21 cellular contexts compared by ENCODE assay signal in the genomic region with DNA sequence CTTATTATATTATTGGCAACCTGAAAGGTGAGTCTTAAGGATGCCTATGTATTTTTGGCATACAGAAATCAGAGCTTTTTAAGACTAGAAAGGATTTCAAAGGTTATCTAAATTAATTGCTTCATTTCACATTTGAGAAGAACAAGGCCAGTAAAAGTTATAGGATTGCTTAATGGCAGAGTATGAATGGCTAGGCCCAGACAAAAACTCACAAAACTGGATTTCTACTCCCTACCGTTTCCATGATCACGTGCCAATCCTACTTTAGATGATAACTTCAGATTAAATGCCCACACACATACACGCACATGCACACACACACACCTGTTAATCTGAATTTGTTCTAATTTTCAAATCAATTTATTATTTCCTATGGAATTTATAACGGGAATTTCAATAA. TPM values are rescaled to one million over a fixed set of nuclear protein-coding genes. Genes with fewer than 3 reads are reported as not detected.
DNase-seq lines count a peak whose midpoint lies in the region; ATAC-seq and TF ChIP-seq lines count a peak whose summit lies in the region.
"Had no signal": no experiment of that assay in that cellular context is flagged by ENCODE, and none has a peak within 500 bp of the region (broad histone marks: within the 10 kb centered on the region; RNA-seq: fewer than 3 reads in every experiment).

No MANE protein-coding gene starts in this region.

- DNase-seq in NCI-H748 (lab: John Stamatoyannopoulos, UW; ENCODE audit: unreplicated experiment), result peak; percentile 22
- DNase-seq in NCI-H748 treated with DMSO at 0.1 percent for 48 hours (lab: John Stamatoyannopoulos, UW), result no peak
- DNase-seq in CD8-positive, alpha-beta T cell, result no peak
- no peak for DNase-seq in activated CD8-positive, alpha-beta T cell treated with anti-CD3 and anti-CD28 coated beads for 36 hours
- no peak for DNase-seq in naive thymus-derived CD4-positive, alpha-beta T cell
- no peak for DNase-seq in stimulated activated CD4-positive, alpha-beta T cell treated with anti-CD3 and anti-CD28 coated beads, Interleukin-1b, Interleukin-23, amount 100 ng/mL, for 48 hours
- no peak for DNase-seq in NCI-H187 (lab: John Stamatoyannopoulos, UW)
- no peak for DNase-seq in NK-92 (lab: John Stamatoyannopoulos, UW; ENCODE audit: unreplicated experiment)
- DNase-seq: adrenal gland; glutamatergic neuron; islet precursor cell; KBM-7; NCI-H1092 treated with DMSO at 0.1 percent for 48 hours; NCI-H69; Peyer's patch; stimulated activated naive CD4-positive, alpha-beta T cell had no signal

- no peaks in the 10 kb centered on the region for H3K27me3 Mint-ChIP-seq in CD8-positive, alpha-beta T cell (ENCODE audit: low read depth)
- no peaks in the 10 kb centered on the region for H3K27me3 Mint-ChIP-seq in activated CD8-positive, alpha-beta T cell treated with anti-CD3 and anti-CD28 coated beads for 36 hours
- no peaks in the 10 kb centered on the region for H3K27me3 Mint-ChIP-seq in naive thymus-derived CD4-positive, alpha-beta T cell

- no peaks in the 10 kb centered on the region for H3K27me3 ChIP-seq in CD8-positive, alpha-beta T cell (ENCODE audit: insufficient read depth, low read length)
- no peaks in the 10 kb centered on the region for H3K27me3 ChIP-seq in naive thymus-derived CD4-positive, alpha-beta T cell (ENCODE audit: control insufficient read depth in 2 of 2, insufficient read depth in 2 of 2, low read length in 2 of 2)
- H3K27me3 ChIP-seq: cardiac muscle cell, Peyer's patch had no signal

- H3K9me3 Mint-ChIP-seq in CD8-positive, alpha-beta T cell, result peaks cover 3% of the 10 kb centered on the region
- peaks cover 6% of the 10 kb centered on the region for H3K9me3 Mint-ChIP-seq in activated CD8-positive, alpha-beta T cell treated with anti-CD3 and anti-CD28 coated beads for 36 hours
- peaks cover 0 to 7% (median 2%) of the 10 kb centered on the region in 11 donors for H3K9me3 Mint-ChIP-seq in naive thymus-derived CD4-positive, alpha-beta T cell

- POLR2A ChIA-PET in CD8-positive, alpha-beta T cell (lab: Charles Lee), result interaction anchor here (1.4 to 6.0 kb wide), 2 partner anchors 62 to 123 kb away, joined by 5 to 61 read pairs; no protein-coding TSS in a partner anchor
- POLR2A ChIA-PET in activated CD8-positive, alpha-beta T cell treated with anti-CD3 and anti-CD28 coated beads for 36 hours (lab: Charles Lee), result interaction anchor here (1.8 kb wide), 1 partner anchor 122 kb away, joined by 5 read pairs; the partner anchor contains the start of gene PSMA1
- POLR2A ChIA-PET in naive thymus-derived CD4-positive, alpha-beta T cell (lab: Charles Lee), result interaction anchor here (0.6 to 4.6 kb wide), 7 partner anchors 9 to 124 kb away, joined by 3 to 67 read pairs (median 4); no protein-coding TSS in a partner anchor

- peak overlapping the region; percentile 83 for H3K4me3 Mint-ChIP-seq in CD8-positive, alpha-beta T cell
- peak overlapping the region; percentile 79 for H3K4me3 Mint-ChIP-seq in activated CD8-positive, alpha-beta T cell treated with anti-CD3 and anti-CD28 coated beads for 36 hours
- peak overlapping the region; percentile 85 to 99 (median 92) for H3K4me3 Mint-ChIP-seq in naive thymus-derived CD4-positive, alpha-beta T cell

- peaks cover 26% of the 10 kb centered on the region for H3K36me3 Mint-ChIP-seq in CD8-positive, alpha-beta T cell
- H3K36me3 Mint-ChIP-seq in activated CD8-positive, alpha-beta T cell treated with anti-CD3 and anti-CD28 coated beads for 36 hours (ENCODE audit: low read depth), result peaks cover 63% of the 10 kb centered on the region
- peaks cover 4 to 46% (median 9%) of the 10 kb centered on the region in 5 donors for H3K36me3 Mint-ChIP-seq in naive thymus-derived CD4-positive, alpha-beta T cell

- H3K4me1 ChIP-seq in CD8-positive, alpha-beta T cell (ENCODE audit: insufficient read depth, low read length), result peaks cover 53% of the 10 kb centered on the region
- H3K4me1 ChIP-seq in naive thymus-derived CD4-positive, alpha-beta T cell (ENCODE audit: control insufficient read depth in 2 of 2, insufficient read depth in 2 of 2, low read length in 2 of 2), result peaks cover 26 to 44% of the 10 kb centered on the region in 2 donors

- H3K27ac Mint-ChIP-seq in CD8-positive, alpha-beta T cell, result peak overlapping the region; percentile 34
- H3K27ac Mint-ChIP-seq in activated CD8-positive, alpha-beta T cell treated with anti-CD3 and anti-CD28 coated beads for 36 hours, result peak overlapping the region; percentile 90
- peak overlapping the region in 8 of 9 donors; percentile 35 to 89 (median 75) for H3K27ac Mint-ChIP-seq in naive thymus-derived CD4-positive, alpha-beta T cell

- no peak overlapping the region for H3K27ac ChIP-seq in CD8-positive, alpha-beta T cell (ENCODE audit: low read depth, low read length)
- no peak overlapping the region for H3K27ac ChIP-seq in naive thymus-derived CD4-positive, alpha-beta T cell (ENCODE audit: low read depth, low read length)
- H3K27ac ChIP-seq: 22Rv1, adrenal gland, BLaER1, cardiac muscle cell, HL-60, Peyer's patch had no signal

- no peaks in the 10 kb centered on the region for H3K36me3 ChIP-seq in CD8-positive, alpha-beta T cell (ENCODE audit: insufficient read depth, low read length)
- H3K36me3 ChIP-seq in naive thymus-derived CD4-positive, alpha-beta T cell (ENCODE audit: control insufficient read depth in 2 of 3, insufficient read depth in 3 of 3, low read length in 3 of 3), result peaks cover 0 to 14% (median 0%) of the 10 kb centered on the region in 3 experiments
- H3K36me3 ChIP-seq: adrenal gland, BLaER1, cardiac muscle cell, Peyer's patch had no signal

- no peaks in the 10 kb centered on the region for H3K9me3 ChIP-seq in CD8-positive, alpha-beta T cell (ENCODE audit: low read length)
- H3K9me3 ChIP-seq in naive thymus-derived CD4-positive, alpha-beta T cell (ENCODE audit: control insufficient read depth in 2 of 3, low read length in 3 of 3), result no peaks in the 10 kb centered on the region
- H3K9me3 ChIP-seq: adrenal gland, BLaER1, Peyer's patch had no signal

- intact Hi-C loops in CD8-positive, alpha-beta T cell (cut with DNase I, micrococcal nuclease), result loop anchor here (2.0 to 10.0 kb wide), 6 partner anchors 15 to 433 kb away; partner anchors contain the start of genes CYP2R1 (in 2 of the 2), CALCB (in 1 of the 2) and PSMA1 (in 1 of the 2)
- intact Hi-C loops in activated CD8-positive, alpha-beta T cell treated with anti-CD3 and anti-CD28 coated beads for 36 hours (cut with micrococcal nuclease), result loop anchor here (2.0 to 5.0 kb wide), 3 partner anchors 104 to 266 kb away; no protein-coding TSS in a partner anchor
- intact Hi-C loops in naive thymus-derived CD4-positive, alpha-beta T cell (cut with micrococcal nuclease), result loop anchor here (2.0 kb wide), 2 partner anchors 15 to 263 kb away; no protein-coding TSS in a partner anchor

- CTCF ChIA-PET in CD8-positive, alpha-beta T cell (lab: Charles Lee), result interaction anchor here (1.0 to 1.7 kb wide), 4 partner anchors 15 to 105 kb away, joined by 3 to 4 read pairs (median 3); no protein-coding TSS in a partner anchor
- CTCF ChIA-PET in activated CD8-positive, alpha-beta T cell treated with anti-CD3 and anti-CD28 coated beads for 36 hours (lab: Charles Lee), result interaction anchor here (2.1 kb wide), 1 partner anchor 265 kb away, joined by 15 read pairs; no protein-coding TSS in a partner anchor
- CTCF ChIA-PET in naive thymus-derived CD4-positive, alpha-beta T cell (lab: Charles Lee), result interaction anchor here (1.2 to 1.9 kb wide), 4 partner anchors 41 to 266 kb away, joined by 3 to 5 read pairs (median 4); no protein-coding TSS in a partner anchor

- TF ChIP-seq CTCF in CD8-positive, alpha-beta T cell (IDR thresholded peaks at IDR 0.05), result no peak
- no peak for TF ChIP-seq CTCF in activated CD8-positive, alpha-beta T cell treated with anti-CD3 and anti-CD28 coated beads for 36 hours (IDR thresholded peaks at IDR 0.05)

- no peak for ATAC-seq in CD8-positive, alpha-beta T cell
- ATAC-seq in activated CD8-positive, alpha-beta T cell treated with anti-CD3 and anti-CD28 coated beads for 36 hours, result no peak
- ATAC-seq in naive thymus-derived CD4-positive, alpha-beta T cell, result no peak
- ATAC-seq: SK-N-SH treated with all-trans-retinoic acid at 6 μM for 48 hours had no signal

- H3K4me1 Mint-ChIP-seq in CD8-positive, alpha-beta T cell (ENCODE audit: low read depth), result peaks cover 58% of the 10 kb centered on the region
- peaks cover 51% of the 10 kb centered on the region for H3K4me1 Mint-ChIP-seq in activated CD8-positive, alpha-beta T cell treated with anti-CD3 and anti-CD28 coated beads for 36 hours (ENCODE audit: low read depth)
- H3K4me1 Mint-ChIP-seq in naive thymus-derived CD4-positive, alpha-beta T cell, result peaks cover 26 to 69% (median 53%) of the 10 kb centered on the region in 7 donors

- peak overlapping the region; percentile 86 for H3K4me3 ChIP-seq in CD8-positive, alpha-beta T cell (ENCODE audit: low read depth, low read length)
- no peak overlapping the region for H3K4me3 ChIP-seq in naive thymus-derived CD4-positive, alpha-beta T cell (ENCODE audit: low read length)
- H3K4me3 ChIP-seq: adrenal gland, BLaER1, cardiac muscle cell, Peyer's patch had no signal

RNA-seq across cellular contexts. Expression of gene PDE3B, which starts 1.8 kb away (rescaled TPM):
- total RNA-seq in CD8-positive, alpha-beta T cell, result 100 to 1,000 TPM; 144 to 146 TPM
- total RNA-seq in activated CD8-positive, alpha-beta T cell treated with anti-CD3 and anti-CD28 coated beads for 36 hours, result 10 to 100 TPM; 42.3 to 43.1 TPM
- total RNA-seq in naive thymus-derived CD4-positive, alpha-beta T cell, result 100 to 1,000 TPM in 4 of 5 experiments, 10 to 100 TPM in 1; 79.6 to 268 (median 151) TPM
- 10 to 100 TPM; 49.7 to 81.2 TPM for polyA plus RNA-seq in naive thymus-derived CD4-positive, alpha-beta T cell

Comparison
In these comparisons a context has a peak if more than half of its experiments do, and no peak if none do; other contexts are left out.
1. H3K27ac Mint-ChIP-seq: peak in every context shown above with its lines; median percentile 90 in activated CD8-positive, alpha-beta T cell treated with anti-CD3 and anti-CD28 coated beads for 36 hours; 75 in naive thymus-derived CD4-positive, alpha-beta T cell; 34 in CD8-positive, alpha-beta T cell.